ENCODE assay signal across 24 cellular contexts in genomic region chr1:95806171-95806570, GRCh38.
"Had no signal": no experiment of that assay in that cellular context is flagged by ENCODE, and none has a peak within 500 bp of the region (broad histone marks: within the 10 kb centered on the region; RNA-seq: fewer than 3 reads in every experiment).

No MANE protein-coding gene starts in this region.

- ATAC-seq: effector memory CD8-positive, alpha-beta T cell; esophagus mucosa; foreskin keratinocyte; gastrocnemius medialis; gastroesophageal sphincter; heart left ventricle; heart right ventricle had no signal

- H3K4me3 ChIP-seq: colonic mucosa, coronary artery, dorsolateral prefrontal cortex, esophagus muscularis mucosa, esophagus squamous epithelium, gastrocnemius medialis, gastroesophageal sphincter, heart left ventricle, heart right ventricle had no signal

- H3K36me3 ChIP-seq: colonic mucosa, esophagus muscularis mucosa, esophagus squamous epithelium, gastrocnemius medialis, gastroesophageal sphincter, heart left ventricle, heart right ventricle had no signal

- H3K27ac ChIP-seq: colonic mucosa, coronary artery, dorsolateral prefrontal cortex, epithelial cell of prostate, esophagus muscularis mucosa, esophagus squamous epithelium, foreskin keratinocyte, gastrocnemius medialis, gastroesophageal sphincter, heart left ventricle, heart right ventricle had no signal

- DNase-seq: colonic mucosa; cortex of kidney; dermis blood vessel endothelial cell; dorsolateral prefrontal cortex; effector CD4-positive, alpha-beta T cell; effector CD8-positive, alpha-beta T cell; effector memory CD4-positive, alpha-beta T cell; effector memory CD8-positive, alpha-beta T cell; endodermal cell; erythroblast; esophagus squamous epithelium; foreskin fibroblast; foreskin keratinocyte; foreskin melanocyte; gastrocnemius medialis; glutamatergic neuron; head of caudate nucleus; heart left ventricle; heart right ventricle had no signal

- H3K9me3 ChIP-seq: colonic mucosa, esophagus muscularis mucosa, gastrocnemius medialis, gastroesophageal sphincter had no signal
